ENCODE assay signal across 2 cellular contexts in genomic region chr2:63975036-63975435, GRCh38.
A peak's percentile ranks its signal among the peaks of the same experiment; 100 is the strongest.
TF ChIP-seq lines count a peak whose summit lies in the region.
"Not testable (repeated sequence)": the region's sequence is repeated elsewhere in the genome, so short reads cannot be mapped to it uniquely, and the experiment has no call there.

No MANE protein-coding gene starts in this region.

TF ChIP-seq in K562, 482 proteins besides CTCF, POLR2A, EP300 and RAD21:
- TF ChIP-seq, protein P1, sequence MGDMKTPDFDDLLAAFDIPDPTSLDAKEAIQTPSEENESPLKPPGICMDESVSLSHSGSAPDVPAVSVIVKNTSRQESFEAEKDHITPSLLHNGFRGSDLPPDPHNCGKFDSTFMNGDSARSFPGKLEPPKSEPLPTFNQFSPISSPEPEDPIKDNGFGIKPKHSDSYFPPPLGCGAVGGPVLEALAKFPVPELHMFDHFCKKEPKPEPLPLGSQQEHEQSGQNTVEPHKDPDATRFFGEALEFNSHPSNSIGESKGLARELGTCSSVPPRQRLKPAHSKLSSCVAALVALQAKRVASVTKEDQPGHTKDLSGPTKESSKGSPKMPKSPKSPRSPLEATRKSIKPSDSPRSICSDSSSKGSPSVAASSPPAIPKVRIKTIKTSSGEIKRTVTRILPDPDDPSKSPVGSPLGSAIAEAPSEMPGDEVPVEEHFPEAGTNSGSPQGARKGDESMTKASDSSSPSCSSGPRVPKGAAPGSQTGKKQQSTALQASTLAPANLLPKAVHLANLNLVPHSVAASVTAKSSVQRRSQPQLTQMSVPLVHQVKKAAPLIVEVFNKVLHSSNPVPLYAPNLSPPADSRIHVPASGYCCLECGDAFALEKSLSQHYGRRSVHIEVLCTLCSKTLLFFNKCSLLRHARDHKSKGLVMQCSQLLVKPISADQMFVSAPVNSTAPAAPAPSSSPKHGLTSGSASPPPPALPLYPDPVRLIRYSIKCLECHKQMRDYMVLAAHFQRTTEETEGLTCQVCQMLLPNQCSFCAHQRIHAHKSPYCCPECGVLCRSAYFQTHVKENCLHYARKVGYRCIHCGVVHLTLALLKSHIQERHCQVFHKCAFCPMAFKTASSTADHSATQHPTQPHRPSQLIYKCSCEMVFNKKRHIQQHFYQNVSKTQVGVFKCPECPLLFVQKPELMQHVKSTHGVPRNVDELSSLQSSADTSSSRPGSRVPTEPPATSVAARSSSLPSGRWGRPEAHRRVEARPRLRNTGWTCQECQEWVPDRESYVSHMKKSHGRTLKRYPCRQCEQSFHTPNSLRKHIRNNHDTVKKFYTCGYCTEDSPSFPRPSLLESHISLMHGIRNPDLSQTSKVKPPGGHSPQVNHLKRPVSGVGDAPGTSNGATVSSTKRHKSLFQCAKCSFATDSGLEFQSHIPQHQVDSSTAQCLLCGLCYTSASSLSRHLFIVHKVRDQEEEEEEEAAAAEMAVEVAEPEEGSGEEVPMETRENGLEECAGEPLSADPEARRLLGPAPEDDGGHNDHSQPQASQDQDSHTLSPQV (IDR thresholded peaks at IDR 0.05): peak; percentile 77
- TF ChIP-seq IRF9 (tag; IDR thresholded peaks at IDR 0.05) (peak; percentile 64; the same call in 1 of the 2 replicates), NR4A1 (tag; IDR thresholded peaks at IDR 0.05) (0 out of 2 replicates have a peak, but pooled peaks have one; percentile 34), ZNF311 (CRISPR knock-in tag; IDR thresholded peaks at IDR 0.05) (peak; percentile 72; the same call in 1 of the 2 replicates)
- TF ChIP-seq, protein P2, sequence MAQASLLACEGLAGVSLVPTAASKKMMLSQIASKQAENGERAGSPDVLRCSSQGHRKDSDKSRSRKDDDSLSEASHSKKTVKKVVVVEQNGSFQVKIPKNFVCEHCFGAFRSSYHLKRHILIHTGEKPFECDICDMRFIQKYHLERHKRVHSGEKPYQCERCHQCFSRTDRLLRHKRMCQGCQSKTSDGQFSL (CRISPR knock-in tag; IDR thresholded peaks at IDR 0.05): not testable (repeated sequence)
- TF ChIP-seq, protein P2 (tag; IDR thresholded peaks at IDR 0.05): 0 out of 4 replicates have a peak, but pooled peaks of 1 of the 2 experiments have one; percentile 31
- TF ChIP-seq NR4A1 (CRISPR knock-in tag; IDR thresholded peaks at IDR 0.05): not testable (repeated sequence)

TF ChIP-seq in HepG2, 621 proteins besides CTCF, POLR2A, EP300 and RAD21:
- TF ChIP-seq PAF1 (CRISPR knock-in tag; IDR thresholded peaks at IDR 0.05): 0 out of 2 replicates have a peak, but pooled peaks have one; percentile 19
